Comparison of ENCODE assay signal across 8 cellular contexts in the genomic region with DNA sequence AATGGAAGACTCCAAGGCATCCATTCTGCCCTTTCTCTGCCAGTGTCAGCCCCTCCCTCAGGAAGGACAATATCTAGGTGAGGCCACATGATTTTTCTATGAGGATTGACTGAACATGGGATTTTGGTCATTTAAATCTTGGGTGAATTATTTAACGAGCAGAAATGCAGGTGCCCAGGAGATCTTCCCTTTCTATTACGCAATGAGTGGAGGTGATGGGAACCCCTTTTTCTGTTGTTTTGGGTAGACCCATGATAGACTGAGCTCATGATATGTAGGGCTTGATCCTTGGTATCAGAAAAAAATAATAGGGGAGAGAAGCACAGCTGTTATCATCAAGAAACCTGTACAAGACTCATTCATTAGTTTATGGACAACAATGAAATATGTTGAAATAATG.
"Had no signal": no experiment of that assay in that cellular context is flagged by ENCODE, and none has a peak within 500 bp of the region (broad histone marks: within the 10 kb centered on the region; RNA-seq: fewer than 3 reads in every experiment).

No MANE protein-coding gene starts in this region.

- ATAC-seq: GM12878 had no signal

- DNase-seq: GDM1, GF-D8 had no signal

- FAIRE-seq: G401.6, GM12878, GM12891, GM12892, GM18507, GM19239 had no signal

- H3K4me3 ChIP-seq: GM12878 had no signal
